15 cellular contexts compared by ENCODE assay signal in the genomic region with DNA sequence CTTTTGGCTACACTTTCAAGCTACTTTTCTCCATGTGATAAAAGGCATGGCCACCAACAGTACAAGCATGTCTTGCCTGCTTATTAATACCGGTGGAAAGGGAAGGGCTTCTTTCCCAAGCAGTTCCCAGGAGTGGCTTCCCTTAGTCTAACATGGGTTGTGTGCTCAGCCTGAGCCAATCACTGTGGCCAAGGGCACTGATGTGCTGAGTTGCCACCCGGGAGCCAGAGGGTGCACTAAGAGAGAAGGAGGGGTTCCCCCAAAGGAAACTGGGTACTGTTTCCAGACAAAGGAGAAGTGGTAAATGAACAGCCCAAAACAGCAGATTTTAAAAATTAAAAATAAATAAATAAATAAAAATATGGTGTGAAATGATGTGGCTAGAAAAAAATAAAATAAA.
"Had no signal": no experiment of that assay in that cellular context is flagged by ENCODE, and none has a peak within 500 bp of the region (broad histone marks: within the 10 kb centered on the region; RNA-seq: fewer than 3 reads in every experiment).

No MANE protein-coding gene starts in this region.

- H3K4me3 Mint-ChIP-seq: natural killer cell, T-helper 17 cell had no signal

- H3K4me2 ChIP-seq: hepatocyte had no signal

- H3K27ac ChIP-seq: body of pancreas, gastrocnemius medialis, hepatocyte, sigmoid colon, stomach, thoracic aorta, uterus had no signal

- H3K9me3 Mint-ChIP-seq: activated naive CD4-positive, alpha-beta T cell treated with anti-CD3 and anti-CD28 coated beads, Interleukin-2, amount 50 U/mL, for 72 hours; natural killer cell had no signal

- H3K79me2 ChIP-seq: hepatocyte had no signal

- H2AFZ ChIP-seq: hepatocyte had no signal

- H3K27me3 ChIP-seq: body of pancreas, gastrocnemius medialis, hepatocyte, sigmoid colon, stomach, uterus had no signal

- H3K36me3 Mint-ChIP-seq: activated naive CD4-positive, alpha-beta T cell treated with anti-CD3 and anti-CD28 coated beads, Interleukin-2, amount 50 U/mL, for 72 hours; natural killer cell had no signal

- ATAC-seq: activated naive CD4-positive, alpha-beta T cell treated with anti-CD3 and anti-CD28 coated beads, Interleukin-2, amount 50 U/mL, for 72 hours; body of pancreas; gastrocnemius medialis; natural killer cell; T-helper 17 cell had no signal

- H3K27ac Mint-ChIP-seq: activated naive CD4-positive, alpha-beta T cell treated with anti-CD3 and anti-CD28 coated beads, Interleukin-2, amount 50 U/mL, for 72 hours; natural killer cell had no signal

- DNase-seq: activated T-cell treated with anti-CD3 and anti-CD28 coated beads, Interleukin-2, amount 50 U/mL, for 1 hour; amniotic stem cell; body of pancreas; effector memory CD4-positive, alpha-beta T cell; gastrocnemius medialis; natural killer cell; sigmoid colon; stimulated activated CD4-positive, alpha-beta T cell treated with anti-CD3 and anti-CD28 coated beads, Interleukin-4, amount 100 ng/mL, for 1 hour; T-helper 17 cell; uterus had no signal

- H3K36me3 ChIP-seq: gastrocnemius medialis, sigmoid colon, stomach, thoracic aorta, uterus had no signal

- H3K9me3 ChIP-seq: body of pancreas, gastrocnemius medialis, sigmoid colon, stomach, thoracic aorta, uterus had no signal

- H3K4me3 ChIP-seq: body of pancreas, gastrocnemius medialis, hepatocyte, lung, sigmoid colon, stomach, thoracic aorta, uterus had no signal

- H3K4me1 Mint-ChIP-seq: natural killer cell had no signal

- H3K4me1 ChIP-seq: gastrocnemius medialis, sigmoid colon, uterus had no signal
